In genomic region chr15:90994417-90995311, GRCh38 we compare ENCODE assay signal across 8 cellular contexts. TPM values are rescaled to one million over a fixed set of nuclear protein-coding genes. Genes with fewer than 3 reads are reported as not detected.
DNase-seq lines count a peak whose midpoint lies in the region; ATAC-seq and TF ChIP-seq lines count a peak whose summit lies in the region.

TSS of gene PRC1 (minus strand) at chr15:90994535. CDS start at chr15:90994417, 118 bp downstream.

- H3K4me3 ChIP-seq in SU-DHL-6 (ENCODE audit: insufficient read depth, low read length, poor library complexity, severe bottlenecking) (peak within 1 kb of the TSS; percentile 83), ovary (peak within 1 kb of the TSS; percentile 81), tibial artery (peak within 1 kb of the TSS; percentile 76 to 88)

- POLR2A ChIA-PET in activated naive CD8-positive, alpha-beta T cell treated with anti-CD3 and anti-CD28 coated beads, Interleukin-2, amount 10 ng/mL, durations not matched to agents 7 days and 5 days (lab: Charles Lee), result interaction anchor here (0.9 to 2.0 kb wide), 7 partner anchors 8 to 62 kb away, joined by 3 to 11 read pairs (median 6); partner anchors contain the start of genes HDDC3, RCCD1, UNC45A and VPS33B

- peak; percentile 95 for ATAC-seq in HG02678 (IDR thresholded peaks at IDR 0.05; ENCODE audit: unreplicated experiment)
- peak; percentile 99 for ATAC-seq in activated naive CD8-positive, alpha-beta T cell treated with anti-CD3 and anti-CD28 coated beads, Interleukin-2, amount 10 ng/mL, durations not matched to agents 7 days and 5 days (ENCODE audit: low read depth)

- H3K4me1 ChIP-seq in ovary (ENCODE audit: insufficient read depth) (no peaks in the 10 kb centered on the region), tibial artery (peaks cover 0 to 12% (median 4%) of the 10 kb centered on the region in 4 donors)

- WGBS in ovary, 3 donors, result 0 to 1% (median 0%) methylated on average over 65 to 75 of the region's 75 CpGs

- H3K9me2 ChIP-seq in SU-DHL-6 (replicated peaks; ENCODE audit: insufficient read depth, low read length), result no peaks in the 10 kb centered on the region

- H3K79me2 ChIP-seq in SU-DHL-6 (ENCODE audit: insufficient read depth, low read length), result peaks cover 64% of the 10 kb centered on the region

- H3K4me2 ChIP-seq in SU-DHL-6 (ENCODE audit: low read depth, low read length, poor library complexity, severe bottlenecking), result peak within 1 kb of the TSS; percentile 91

- H3K9me3 ChIP-seq in SU-DHL-6 (ENCODE audit: insufficient read depth, low read length) (no peaks in the 10 kb centered on the region), ovary (no peaks in the 10 kb centered on the region), tibial artery (no peaks in the 10 kb centered on the region)

- H3K36me3 ChIP-seq in SU-DHL-6 (ENCODE audit: low read length) (no peaks in the 10 kb centered on the region), ovary (no peaks in the 10 kb centered on the region), tibial artery (peaks cover 7 to 21% (median 8%) of the 10 kb centered on the region in 3 donors)

- H3K27me3 ChIP-seq in SU-DHL-6 (ENCODE audit: low read length), result no peaks in the 10 kb centered on the region
- no peaks in the 10 kb centered on the region for H3K27me3 ChIP-seq in ovary
- H3K27me3 ChIP-seq in tibial artery, result no peaks in the 10 kb centered on the region

- no peaks in the 10 kb centered on the region for H3K27me3 Mint-ChIP-seq in activated naive CD8-positive, alpha-beta T cell treated with anti-CD3 and anti-CD28 coated beads, Interleukin-2, amount 10 ng/mL, durations not matched to agents 7 days and 5 days

- peak within 1 kb of the TSS; percentile 90 for H3K9ac ChIP-seq in SU-DHL-6 (ENCODE audit: low read length)

- peak within 1 kb of the TSS; percentile 99 for H3K4me3 Mint-ChIP-seq in activated naive CD8-positive, alpha-beta T cell treated with anti-CD3 and anti-CD28 coated beads, Interleukin-2, amount 10 ng/mL, durations not matched to agents 7 days and 5 days

- H3K9me3 Mint-ChIP-seq in activated naive CD8-positive, alpha-beta T cell treated with anti-CD3 and anti-CD28 coated beads, Interleukin-2, amount 10 ng/mL, durations not matched to agents 7 days and 5 days, result no peaks in the 10 kb centered on the region

- H2AFZ ChIP-seq in SU-DHL-6 (ENCODE audit: low read depth, low read length, severe bottlenecking), result peak within 1 kb of the TSS; percentile 87

- DNase-seq in NCI-H128 (lab: John Stamatoyannopoulos, UW; ENCODE audit: unreplicated experiment) (peak; percentile 92), head of caudate nucleus (peak; percentile 93 to 99 (median 99)), ovary (peak; percentile 98 to 99 (median 98)), tibial artery (peak; percentile 98 to 99)
- DNase-seq in activated naive CD8-positive, alpha-beta T cell treated with anti-CD3 and anti-CD28 coated beads, Interleukin-2, amount 10 ng/mL, durations not matched to agents 7 days and 5 days, result peak; percentile 98

- TF ChIP-seq CTCF in SU-DHL-6 (IDR thresholded peaks at IDR 0.05; ENCODE audit: insufficient read depth, low read length, poor library complexity, severe bottlenecking) (no peak), ovary (IDR thresholded peaks at IDR 0.05) (no peak), tibial artery (IDR thresholded peaks at IDR 0.05) (no peak)

- intact Hi-C loops in head of caudate nucleus (cut with DNase I), result no loop called here
- intact Hi-C loops in ovary (cut with DNase I), result no loop called here
- intact Hi-C loops in tibial artery (cut with DNase I; ENCODE audit: low total_unique reads), result loop anchor here (5.0 kb wide), 1 partner anchor 37 kb away; no protein-coding TSS in a partner anchor

- peaks cover 31% of the 10 kb centered on the region for H3K36me3 Mint-ChIP-seq in activated naive CD8-positive, alpha-beta T cell treated with anti-CD3 and anti-CD28 coated beads, Interleukin-2, amount 10 ng/mL, durations not matched to agents 7 days and 5 days

- peak within 1 kb of the TSS; percentile 100 for H3K27ac Mint-ChIP-seq in activated naive CD8-positive, alpha-beta T cell treated with anti-CD3 and anti-CD28 coated beads, Interleukin-2, amount 10 ng/mL, durations not matched to agents 7 days and 5 days

- H3K27ac ChIP-seq in SU-DHL-6 (ENCODE audit: low read depth, low read length), result peak within 1 kb of the TSS; percentile 76
- peak within 1 kb of the TSS; percentile 92 to 94 for H3K27ac ChIP-seq in ovary
- H3K27ac ChIP-seq in tibial artery, result peak within 1 kb of the TSS; percentile 84 to 85

- peaks cover 10% of the 10 kb centered on the region; the same call in 1 of the 2 replicates for H3F3A ChIP-seq in SU-DHL-6 (ENCODE audit: insufficient read depth)

- H3K4me1 Mint-ChIP-seq in activated naive CD8-positive, alpha-beta T cell treated with anti-CD3 and anti-CD28 coated beads, Interleukin-2, amount 10 ng/mL, durations not matched to agents 7 days and 5 days, result peaks cover 31% of the 10 kb centered on the region

- TF ChIP-seq POLR2A in GM10847 (IDR thresholded peaks at IDR 0.05; ENCODE audit: extremely low read depth, insufficient read length) (peak; percentile 75), ovary (IDR thresholded peaks at IDR 0.05) (peak; percentile 79)

- no peak for TF ChIP-seq EP300 in ovary (IDR thresholded peaks at IDR 0.05)

- no peaks in the 10 kb centered on the region for H4K20me1 ChIP-seq in SU-DHL-6 (ENCODE audit: low read depth, low read length)

RNA-seq across cellular contexts. Expression of gene PRC1, which starts in this region (rescaled TPM):
- 100 to 1,000 TPM; 132 to 149 TPM for total RNA-seq in activated naive CD8-positive, alpha-beta T cell treated with anti-CD3 and anti-CD28 coated beads, Interleukin-2, amount 10 ng/mL, durations not matched to agents 7 days and 5 days
- total RNA-seq in ovary, result 1 to 10 TPM; 5.7 to 9.2 (median 6.8) TPM
- 10 to 100 TPM in 1 of 2 donors, 1 to 10 TPM in 1; 6.5 to 13.2 TPM for polyA plus RNA-seq in ovary

Comparison
In these comparisons a context has a peak if more than half of its experiments do, and no peak if none do; other contexts are left out.
1. Peak in every context shown above with its lines: DNase-seq, ATAC-seq, H3K4me3 ChIP-seq and H3K27ac ChIP-seq.
2. RNA of gene PRC1 (total RNA-seq): 132 to 149 TPM in activated naive CD8-positive, alpha-beta T cell treated with anti-CD3 and anti-CD28 coated beads, Interleukin-2, amount 10 ng/mL, durations not matched to agents 7 days and 5 days; 5.7 to 9.2 TPM in ovary; every median in the first group is over 10 times any median in the second.